ENCODE assay signal across 5 cellular contexts in the genomic region with DNA sequence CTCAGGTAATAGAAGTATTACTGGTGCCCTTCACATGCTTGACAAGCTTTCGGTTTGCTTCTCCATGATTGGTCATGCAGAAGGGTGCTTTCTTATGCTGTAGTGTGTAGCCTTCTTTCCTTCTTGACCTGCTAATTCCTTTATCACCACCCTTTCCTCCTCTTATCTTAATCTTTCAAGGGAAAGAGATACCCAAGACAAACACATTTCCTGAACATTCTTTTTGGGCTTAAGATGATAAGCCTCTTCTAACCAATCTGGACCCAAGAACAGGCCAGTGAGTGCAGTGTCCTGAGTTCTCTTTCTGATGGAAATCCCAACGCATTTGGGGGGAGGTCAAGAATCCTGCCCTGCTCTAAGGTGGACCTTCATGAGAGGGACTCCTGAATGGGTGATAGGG. TPM values are rescaled to one million over a fixed set of nuclear protein-coding genes. Genes with fewer than 3 reads are reported as not detected.
"Had no signal": no experiment of that assay in that cellular context is flagged by ENCODE, and none has a peak within 500 bp of the region (broad histone marks: within the 10 kb centered on the region; RNA-seq: fewer than 3 reads in every experiment).

No MANE protein-coding gene starts in this region.

- H3K4me3 Mint-ChIP-seq: GM23338, H9 had no signal

- H3K9me3 Mint-ChIP-seq: GM23338, H9 had no signal

- H3K4me3 ChIP-seq: GM23338 had no signal

- H3K27ac Mint-ChIP-seq: GM23338, H9 had no signal

- DNase-seq: H9, HCEC 1CT, IMR-90 had no signal

RNA-seq across cellular contexts. Expression of a gene that starts 33.8 kb away (rescaled TPM):
- total RNA-seq: HT-29 had no signal
